In the genomic region with DNA sequence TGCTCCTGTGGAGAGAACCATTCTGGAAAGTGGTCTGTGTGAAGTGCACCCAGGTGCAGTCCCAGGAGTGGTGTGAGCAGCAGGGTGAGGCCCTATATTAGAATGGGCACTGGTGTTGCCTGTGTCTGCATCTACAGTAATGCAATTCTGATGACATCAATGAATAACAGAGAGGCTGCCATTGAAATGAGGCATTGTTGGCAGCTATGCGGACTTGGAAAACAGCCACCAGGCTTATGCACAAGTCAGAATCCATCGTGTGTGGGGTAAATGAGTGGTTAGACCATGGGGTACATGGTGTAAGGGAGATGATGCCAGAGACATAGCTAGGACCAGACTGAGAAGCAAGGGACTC, we compare ENCODE assay signal across 9 cellular contexts. TPM values are rescaled to one million over a fixed set of nuclear protein-coding genes. Genes with fewer than 3 reads are reported as not detected.
DNase-seq lines count a peak whose midpoint lies in the region; ATAC-seq and TF ChIP-seq lines count a peak whose summit lies in the region.
"Had no signal": no experiment of that assay in that cellular context is flagged by ENCODE, and none has a peak within 500 bp of the region (broad histone marks: within the 10 kb centered on the region; RNA-seq: fewer than 3 reads in every experiment).

No MANE protein-coding gene starts in this region.

- TF ChIP-seq CTCF in foreskin fibroblast (IDR thresholded peaks at IDR 0.05; ENCODE audit: low read depth, low read length) = no peak

- peak overlapping the region in 1 of 3 donors; percentile 91 for H3K9ac ChIP-seq in skeletal muscle tissue (ENCODE audit: low read depth in 1 of 3, low read length in 3 of 3)

- ATAC-seq in HG02588 (IDR thresholded peaks at IDR 0.05; ENCODE audit: unreplicated experiment) = no peak

- H3K4me3 ChIP-seq in foreskin fibroblast (ENCODE audit: low read depth in 1 of 2, low read length in 2 of 2) (no peak overlapping the region), skeletal muscle tissue (ENCODE audit: low read length in 3 of 3) (peak overlapping the region; percentile 55 to 73 (median 61))

- no peaks in the 10 kb centered on the region for H3K36me3 ChIP-seq in skeletal muscle tissue (ENCODE audit: control insufficient read depth in 3 of 3, insufficient read depth in 3 of 3, low read length in 3 of 3)
- H3K36me3 ChIP-seq: neutrophil had no signal

- H3K9me3 ChIP-seq in skeletal muscle tissue (ENCODE audit: control insufficient read depth in 3 of 3, low read length in 3 of 3) = no peaks in the 10 kb centered on the region
- H3K9me3 ChIP-seq: neutrophil had no signal

- H3K27ac ChIP-seq in skeletal muscle tissue (ENCODE audit: low read depth, low read length) = peak overlapping the region; percentile 97
- H3K27ac ChIP-seq: neutrophil had no signal

- H3K4me1 ChIP-seq in skeletal muscle tissue (ENCODE audit: control insufficient read depth in 3 of 3, insufficient read depth in 3 of 3, low read length in 3 of 3) = peaks cover 62 to 72% (median 66%) of the 10 kb centered on the region in 3 donors

- H3K27me3 ChIP-seq in skeletal muscle tissue (ENCODE audit: control insufficient read depth in 3 of 3, insufficient read depth in 3 of 3, low read length in 3 of 3) = no peaks in the 10 kb centered on the region
- H3K27me3 ChIP-seq: neutrophil had no signal

- peak; percentile 66 for DNase-seq in ELR (ENCODE audit: low read depth)
- DNase-seq in SK-MEL-5 (ENCODE audit: low read depth, low spot score) = peak; percentile 26
- DNase-seq in foreskin fibroblast = peak; percentile 87 to 94
- DNase-seq in NK-92 (lab: John Stamatoyannopoulos, UW; ENCODE audit: unreplicated experiment) = no peak
- DNase-seq in DMS153 treated with DMSO at 0.1 percent for 48 hours (lab: John Stamatoyannopoulos, UW; ENCODE audit: unreplicated experiment) = no peak
- DNase-seq in activated CD4-positive, alpha-beta T cell treated with anti-CD3 and anti-CD28 coated beads, Interleukin-2, amount 50 U/mL, for 4 hours = no peak

- in situ Hi-C loops in SK-MEL-5 (cut with HindIII; ENCODE audit: low pct_unique_long_range_greater_than_20kb, low sequenced_read_pairs) = no loop called here

RNA-seq across cellular contexts. Expression of a gene that starts 26.6 kb away (rescaled TPM):
- total RNA-seq in SK-MEL-5 (2014; rRNA removed; shearing (Covaris generic)) = 39.1 and 43.6 TPM in 2 replicates
- 38.6 and 39.6 TPM in 2 replicates for polyA plus RNA-seq in SK-MEL-5 (2015; cell fraction: cytosol; rRNA removed)
- polyA plus RNA-seq in SK-MEL-5 (2015; cell fraction: nucleus; rRNA removed) = 3.7 and 7.0 TPM in 2 replicates
- 37.1 TPM for total RNA-seq in skeletal muscle tissue

Comparison
In these comparisons a context has a peak if more than half of its experiments do, and no peak if none do; other contexts are left out.
1. DNase-seq: peak in ELR (single experiment), SK-MEL-5 (single experiment) and foreskin fibroblast (2 of 2); none in NK-92 (single experiment), DMS153 treated with DMSO at 0.1 percent for 48 hours (single experiment) and activated CD4-positive, alpha-beta T cell treated with anti-CD3 and anti-CD28 coated beads, Interleukin-2, amount 50 U/mL, for 4 hours (0 of 2).
2. H3K4me3 ChIP-seq: peak in skeletal muscle tissue (3 of 3); none in foreskin fibroblast (0 of 2).